ENCODE assay signal across 31 cellular contexts in genomic region chr2:24945907-24946306, GRCh38. TPM values are rescaled to one million over a fixed set of nuclear protein-coding genes. Genes with fewer than 3 reads are reported as not detected.
A peak's percentile ranks its signal among the peaks of the same experiment; 100 is the strongest.
DNase-seq lines count a peak whose midpoint lies in the region; ATAC-seq lines count a peak whose summit lies in the region.
"Had no signal": no experiment of that assay in that cellular context is flagged by ENCODE, and none has a peak within 500 bp of the region (broad histone marks: within the 10 kb centered on the region; RNA-seq: fewer than 3 reads in every experiment).

No MANE protein-coding gene starts in this region.

- no peaks in the 10 kb centered on the region for H3K27me3 ChIP-seq in Karpas-422 (ENCODE audit: low read length)
- H3K27me3 ChIP-seq: Peyer's patch, SJCRH30 had no signal

- no peaks in the 10 kb centered on the region for H3K4me1 ChIP-seq in Karpas-422 (ENCODE audit: low read length)
- H3K4me1 ChIP-seq: Peyer's patch, SJCRH30 had no signal

- no peaks in the 10 kb centered on the region for H3K9me2 ChIP-seq in Karpas-422 (replicated peaks; ENCODE audit: insufficient read depth, low read length)

- no peaks in the 10 kb centered on the region for H3K4me1 Mint-ChIP-seq in activated T-cell treated with anti-CD3 and anti-CD28 coated beads, Interleukin-2, amount 50 U/mL, for 24 hours (ENCODE audit: low read depth)
- H3K4me1 Mint-ChIP-seq in central memory CD8-positive, alpha-beta T cell, result no peaks in the 10 kb centered on the region

- H3K9me3 Mint-ChIP-seq in activated T-cell treated with anti-CD3 and anti-CD28 coated beads, Interleukin-2, amount 50 U/mL, for 24 hours, result no peaks in the 10 kb centered on the region
- no peaks in the 10 kb centered on the region for H3K9me3 Mint-ChIP-seq in central memory CD8-positive, alpha-beta T cell
- H3K9me3 Mint-ChIP-seq: CD4-positive, CD25-positive, alpha-beta regulatory T cell had no signal

- H3K9me3 ChIP-seq in Karpas-422 (ENCODE audit: low read length), result no peaks in the 10 kb centered on the region
- H3K9me3 ChIP-seq: Peyer's patch, SJCRH30 had no signal

- no peaks in the 10 kb centered on the region for H3K79me2 ChIP-seq in Karpas-422 (ENCODE audit: low read length)

- peak overlapping the region; percentile 46 for H3K27ac Mint-ChIP-seq in activated T-cell treated with anti-CD3 and anti-CD28 coated beads, Interleukin-2, amount 50 U/mL, for 24 hours
- peak overlapping the region; percentile 22 for H3K27ac Mint-ChIP-seq in central memory CD8-positive, alpha-beta T cell (ENCODE audit: low read depth)
- H3K27ac Mint-ChIP-seq: CD4-positive, CD25-positive, alpha-beta regulatory T cell had no signal

- H3K27ac ChIP-seq in Karpas-422 (ENCODE audit: low read length), result no peak overlapping the region
- H3K27ac ChIP-seq: HL-60, Peyer's patch, SJCRH30, VCaP had no signal

- H3K4me3 Mint-ChIP-seq in activated T-cell treated with anti-CD3 and anti-CD28 coated beads, Interleukin-2, amount 50 U/mL, for 24 hours, result no peak overlapping the region
- no peak overlapping the region for H3K4me3 Mint-ChIP-seq in central memory CD8-positive, alpha-beta T cell
- H3K4me3 Mint-ChIP-seq: CD4-positive, CD25-positive, alpha-beta regulatory T cell had no signal

- H3K36me3 Mint-ChIP-seq in activated T-cell treated with anti-CD3 and anti-CD28 coated beads, Interleukin-2, amount 50 U/mL, for 24 hours (ENCODE audit: low read depth), result peaks cover 51% of the 10 kb centered on the region
- peaks cover 15% of the 10 kb centered on the region for H3K36me3 Mint-ChIP-seq in central memory CD8-positive, alpha-beta T cell (ENCODE audit: insufficient read depth)

- no peak for DNase-seq in activated T-cell treated with anti-CD3 and anti-CD28 coated beads, Interleukin-2, amount 50 U/mL, for 24 hours
- DNase-seq in activated T-cell treated with anti-CD3 and anti-CD28 coated beads for 4 hours (no peak), M059J (ENCODE audit: low read depth) (peak; percentile 12), iris pigment epithelial cell (ENCODE audit: low read depth) (peak; percentile 15), Karpas-422 (no peak), NCI-H146 treated with DMSO at 0.1 percent for 48 hours (lab: John Stamatoyannopoulos, UW; ENCODE audit: unreplicated experiment) (no peak), NCI-H1092 (lab: John Stamatoyannopoulos, UW) (no peak)
- DNase-seq in central memory CD8-positive, alpha-beta T cell (ENCODE audit: low spot score in 2 of 2), result no peak
- DNase-seq: activated CD4-positive, alpha-beta T cell treated with anti-CD3 and anti-CD28 coated beads for 48 hours; activated T-cell treated with anti-CD3 and anti-CD28 coated beads, Interleukin-2, amount 50 U/mL, for 1 hour; AML-193; CD4-positive, CD25-positive, alpha-beta regulatory T cell; dermis blood vessel endothelial cell; DMS79 treated with DMSO at 0.1 percent for 48 hours; head of caudate nucleus; islet precursor cell; Kasumi-1; left ventricle myocardium superior; NCI-H1694; NCI-H446; NCI-H774; Peyer's patch; right cardiac atrium; SJCRH30; stimulated activated naive CD4-positive, alpha-beta T cell; SW 1271; T-helper 9 cell had no signal

- peaks cover 33% of the 10 kb centered on the region; the same call in 1 of the 2 replicates for H3K36me3 ChIP-seq in Karpas-422 (ENCODE audit: insufficient read depth, low read length)

- no peak overlapping the region for H3K9ac ChIP-seq in Karpas-422 (ENCODE audit: low read length)

- no peak for ATAC-seq in central memory CD8-positive, alpha-beta T cell (replicated peaks; ENCODE audit: extremely low read depth, poor library complexity, severe bottlenecking)
- ATAC-seq: HepG2, left ventricle myocardium superior, right cardiac atrium had no signal

- no peak overlapping the region for H3K4me3 ChIP-seq in Karpas-422 (ENCODE audit: low read length)
- H3K4me3 ChIP-seq: Peyer's patch, SJCRH30, smooth muscle cell had no signal

- H4K20me1 ChIP-seq in Karpas-422 (ENCODE audit: insufficient read depth, low read depth, low read length), result no peaks in the 10 kb centered on the region

- H3K27me3 Mint-ChIP-seq in activated T-cell treated with anti-CD3 and anti-CD28 coated beads, Interleukin-2, amount 50 U/mL, for 24 hours, result no peaks in the 10 kb centered on the region
- no peaks in the 10 kb centered on the region for H3K27me3 Mint-ChIP-seq in central memory CD8-positive, alpha-beta T cell
- H3K27me3 Mint-ChIP-seq: CD4-positive, CD25-positive, alpha-beta regulatory T cell had no signal

- no peak overlapping the region for H2AFZ ChIP-seq in Karpas-422 (ENCODE audit: low read length)

- no peak overlapping the region for H3K4me2 ChIP-seq in Karpas-422 (ENCODE audit: low read depth, low read length, poor library complexity, severe bottlenecking)
- H3K4me2 ChIP-seq: smooth muscle cell had no signal

RNA-seq across cellular contexts. Expression of gene DNAJC27, which starts 25.8 kb away (rescaled TPM):
- 1.5 and 2.9 TPM in 2 replicates for total RNA-seq in M059J (2014; rRNA removed; shearing (Covaris generic))
- 6.3 and 6.7 TPM in 2 replicates for total RNA-seq in Karpas-422 (2014; rRNA removed; shearing (Covaris generic); ENCODE audit: low replicate concordance)

RNA-seq across cellular contexts. Expression of gene ADCY3, which starts 25.9 kb away (rescaled TPM):
- total RNA-seq in M059J (2014; rRNA removed; shearing (Covaris generic)), result 18.1 and 22.0 TPM in 2 replicates
- total RNA-seq in Karpas-422 (2014; rRNA removed; shearing (Covaris generic); ENCODE audit: low replicate concordance), result 57.6 and 58.4 TPM in 2 replicates

Comparison
In these comparisons a context has a peak if more than half of its experiments do, and no peak if none do; other contexts are left out.
1. DNase-seq: peak in M059J (single experiment) and iris pigment epithelial cell (single experiment); none in activated T-cell treated with anti-CD3 and anti-CD28 coated beads, Interleukin-2, amount 50 U/mL, for 24 hours (single experiment), activated T-cell treated with anti-CD3 and anti-CD28 coated beads for 4 hours (single experiment), central memory CD8-positive, alpha-beta T cell (0 of 2), Karpas-422 (single experiment), NCI-H146 treated with DMSO at 0.1 percent for 48 hours (single experiment) and NCI-H1092 (single experiment).